Comparison of ENCODE assay signal across 14 cellular contexts in the genomic region with DNA sequence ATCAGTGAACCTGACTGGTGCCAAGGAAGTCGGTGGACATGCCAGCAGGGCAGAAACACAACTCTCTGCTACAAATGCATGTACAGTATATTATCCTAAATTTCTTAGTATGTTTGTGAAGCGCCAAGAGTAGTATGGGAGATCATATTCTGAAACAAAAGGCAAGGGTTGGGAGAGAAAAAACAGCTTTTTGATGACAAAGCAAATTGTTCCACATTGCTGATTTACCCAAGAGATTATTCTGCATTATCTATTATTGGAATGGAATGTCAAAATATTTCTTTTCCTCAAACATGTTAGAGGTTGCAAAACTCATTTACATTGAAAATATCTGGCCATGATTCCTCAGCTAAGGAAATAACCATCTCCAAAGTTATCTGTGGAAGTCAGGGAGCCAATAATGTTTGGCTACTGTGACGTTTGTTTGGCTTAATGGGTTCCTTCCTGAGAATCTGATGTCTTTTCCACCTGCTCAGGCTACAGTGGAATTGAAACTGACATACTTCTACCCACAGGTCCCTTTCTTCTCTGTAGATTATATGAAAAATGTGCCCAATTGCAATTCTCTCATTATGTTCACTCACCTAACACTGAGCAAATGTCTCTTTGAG.
DNase-seq lines count a peak whose midpoint lies in the region; ATAC-seq and TF ChIP-seq lines count a peak whose summit lies in the region.
"Had no signal": no experiment of that assay in that cellular context is flagged by ENCODE, and none has a peak within 500 bp of the region (broad histone marks: within the 10 kb centered on the region; RNA-seq: fewer than 3 reads in every experiment).

No MANE protein-coding gene starts in this region.

- peaks cover 12% of the 10 kb centered on the region for H3K27me3 Mint-ChIP-seq in activated CD8-positive, alpha-beta memory T cell treated with anti-CD3 and anti-CD28 coated beads, Interleukin-2, amount 10 ng/mL, durations not matched to agents 7 days and 5 days

- H3K4me3 ChIP-seq in astrocyte of the cerebellum (ENCODE audit: low read depth, low read length) = no peak overlapping the region
- H3K4me3 ChIP-seq in parathyroid adenoma (ENCODE audit: low read depth, low read length) = no peak overlapping the region

- TF ChIP-seq CTCF in astrocyte of the cerebellum (IDR thresholded peaks at IDR 0.05; ENCODE audit: low read depth, low read length, missing control alignments) = no peak
- TF ChIP-seq CTCF in parathyroid adenoma (IDR thresholded peaks at IDR 0.05) = no peak

- no peak for ATAC-seq in activated CD8-positive, alpha-beta memory T cell treated with anti-CD3 and anti-CD28 coated beads, Interleukin-2, amount 10 ng/mL, durations not matched to agents 7 days and 5 days

- no peak overlapping the region for H3K4me2 ChIP-seq in parathyroid adenoma (ENCODE audit: low read length)

- in situ Hi-C loops in astrocyte of the cerebellum (cut with HindIII; ENCODE audit: low sequenced_read_pairs) = no loop called here

- H2AFZ ChIP-seq in parathyroid adenoma = peak overlapping the region; percentile 30

- H3K27ac ChIP-seq in parathyroid adenoma = no peak overlapping the region
- H3K27ac ChIP-seq: C4-2B had no signal

- no peaks in the 10 kb centered on the region for H3K9me3 Mint-ChIP-seq in activated CD8-positive, alpha-beta memory T cell treated with anti-CD3 and anti-CD28 coated beads, Interleukin-2, amount 10 ng/mL, durations not matched to agents 7 days and 5 days (ENCODE audit: low read depth)
- H3K9me3 Mint-ChIP-seq: CD4-positive, alpha-beta memory T cell; HFFc6 had no signal

- DNase-seq in EH (ENCODE audit: low read depth) (peak; percentile 4), astrocyte of the cerebellum (ENCODE audit: low read depth) (peak; percentile 3), fibroblast of gingiva (ENCODE audit: low read depth) (peak; percentile 2), cerebellar cortex (ENCODE audit: low spot score) (no peak)
- no peak for DNase-seq in activated CD8-positive, alpha-beta memory T cell treated with anti-CD3 and anti-CD28 coated beads, Interleukin-2, amount 10 ng/mL, durations not matched to agents 7 days and 5 days
- DNase-seq in effector CD4-positive, alpha-beta T cell = no peak
- DNase-seq: BE2C; CD4-positive, alpha-beta memory T cell; DMS79; EL; HCEC 1CT; HFFc6 had no signal

- CTCF ChIA-PET in activated CD8-positive, alpha-beta memory T cell treated with anti-CD3 and anti-CD28 coated beads, Interleukin-2, amount 10 ng/mL, durations not matched to agents 7 days and 5 days (lab: Charles Lee) = no interaction called here

- no peaks in the 10 kb centered on the region for H3K27me3 ChIP-seq in parathyroid adenoma (ENCODE audit: control insufficient read depth, insufficient read depth, low read length)
- H3K27me3 ChIP-seq: BE2C had no signal

- H3K9ac ChIP-seq in parathyroid adenoma = no peak overlapping the region

- peaks cover 12% of the 10 kb centered on the region for H3K4me1 ChIP-seq in parathyroid adenoma
- H3K4me1 ChIP-seq: BE2C had no signal

- H3K4me3 Mint-ChIP-seq in activated CD8-positive, alpha-beta memory T cell treated with anti-CD3 and anti-CD28 coated beads, Interleukin-2, amount 10 ng/mL, durations not matched to agents 7 days and 5 days = no peak overlapping the region
- H3K4me3 Mint-ChIP-seq: CD4-positive, alpha-beta memory T cell; HFFc6 had no signal

- H3K36me3 ChIP-seq in parathyroid adenoma (ENCODE audit: control insufficient read depth, insufficient read depth, low read length) = no peaks in the 10 kb centered on the region
- H3K36me3 ChIP-seq: BE2C had no signal

- H3K4me1 Mint-ChIP-seq in activated CD8-positive, alpha-beta memory T cell treated with anti-CD3 and anti-CD28 coated beads, Interleukin-2, amount 10 ng/mL, durations not matched to agents 7 days and 5 days = no peaks in the 10 kb centered on the region
- H3K4me1 Mint-ChIP-seq: CD4-positive, alpha-beta memory T cell had no signal

- no peaks in the 10 kb centered on the region for H3K36me3 Mint-ChIP-seq in activated CD8-positive, alpha-beta memory T cell treated with anti-CD3 and anti-CD28 coated beads, Interleukin-2, amount 10 ng/mL, durations not matched to agents 7 days and 5 days
- H3K36me3 Mint-ChIP-seq: CD4-positive, alpha-beta memory T cell had no signal

- no peaks in the 10 kb centered on the region for H3K9me3 ChIP-seq in parathyroid adenoma (ENCODE audit: control insufficient read depth, low read length)
- H3K9me3 ChIP-seq: BE2C had no signal

- H3K27ac Mint-ChIP-seq in activated CD8-positive, alpha-beta memory T cell treated with anti-CD3 and anti-CD28 coated beads, Interleukin-2, amount 10 ng/mL, durations not matched to agents 7 days and 5 days = no peak overlapping the region
- H3K27ac Mint-ChIP-seq: CD4-positive, alpha-beta memory T cell; HFFc6 had no signal

- H3K79me2 ChIP-seq in parathyroid adenoma = no peaks in the 10 kb centered on the region

Comparison
In these comparisons a context has a peak if more than half of its experiments do, and no peak if none do; other contexts are left out.
1. DNase-seq: peak in EH (single experiment), astrocyte of the cerebellum (single experiment) and fibroblast of gingiva (single experiment); none in cerebellar cortex (single experiment), activated CD8-positive, alpha-beta memory T cell treated with anti-CD3 and anti-CD28 coated beads, Interleukin-2, amount 10 ng/mL, durations not matched to agents 7 days and 5 days (single experiment) and effector CD4-positive, alpha-beta T cell (single experiment).